Comparison of ENCODE assay signal across 18 cellular contexts in the genomic region with DNA sequence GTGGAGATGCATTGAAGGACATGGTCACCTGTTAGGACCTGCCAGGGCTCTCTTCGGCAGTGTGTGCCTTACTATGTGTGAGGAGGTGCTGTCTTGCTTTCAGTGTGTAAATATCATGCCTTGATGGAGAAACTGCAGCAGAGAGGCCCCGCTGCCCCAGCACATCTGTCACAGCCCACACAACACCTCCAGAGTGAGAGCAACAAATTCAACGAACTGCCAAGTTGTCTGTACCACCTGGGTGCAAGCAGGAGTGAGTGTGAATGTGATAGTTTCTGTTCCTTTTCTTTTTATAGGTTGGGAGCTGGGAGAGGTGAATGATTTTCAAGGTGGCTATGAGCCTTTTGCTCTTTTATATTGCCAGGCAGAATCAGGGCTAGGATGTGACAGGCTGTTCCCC.
DNase-seq lines count a peak whose midpoint lies in the region; ATAC-seq and TF ChIP-seq lines count a peak whose summit lies in the region.
"Had no signal": no experiment of that assay in that cellular context is flagged by ENCODE, and none has a peak within 500 bp of the region (broad histone marks: within the 10 kb centered on the region; RNA-seq: fewer than 3 reads in every experiment).

No MANE protein-coding gene starts in this region.

- peak; percentile 49 for ATAC-seq in GM18508 (IDR thresholded peaks at IDR 0.05; ENCODE audit: insufficient read depth, unreplicated experiment)
- ATAC-seq in GM21360 (IDR thresholded peaks at IDR 0.05; ENCODE audit: unreplicated experiment), result peak; percentile 83
- peak; percentile 67 for ATAC-seq in HG02885 (IDR thresholded peaks at IDR 0.05; ENCODE audit: poor library complexity, unreplicated experiment)
- ATAC-seq in HG02884 (IDR thresholded peaks at IDR 0.05; ENCODE audit: unreplicated experiment), result no peak
- ATAC-seq: K562; left cardiac atrium; natural killer cell treated with Interleukin-12 subunit alpha and Interleukin-12 subunit beta and Interleukin-15 and Interleukin-18, amount 100 ng/mL, for 72 hours; T-cell had no signal

- DNase-seq in LoVo (ENCODE audit: low spot score) (no peak), NCI-H524 (lab: John Stamatoyannopoulos, UW) (no peak), GM19240 (ENCODE audit: insufficient read length, low spot score) (no peak)
- DNase-seq: activated CD4-positive, alpha-beta T cell treated with anti-CD3 and anti-CD28 coated beads for 48 hours; BE2C; left cardiac atrium; NCI-H2107; OCI-M1; substantia nigra; T-cell had no signal

- H3K4me1 ChIP-seq in OCI-LY3 (ENCODE audit: low read length), result peaks cover 13% of the 10 kb centered on the region
- H3K4me1 ChIP-seq: BE2C had no signal

- H4K20me1 ChIP-seq in OCI-LY3 (ENCODE audit: insufficient read depth, low read length), result no peaks in the 10 kb centered on the region

- peak overlapping the region; percentile 27 for H3K4me2 ChIP-seq in OCI-LY3 (ENCODE audit: low read length)

- H3K79me2 ChIP-seq in OCI-LY3 (ENCODE audit: low read length), result no peaks in the 10 kb centered on the region

- no peak overlapping the region for H3K27ac ChIP-seq in OCI-LY3 (ENCODE audit: low read length)
- H3K27ac ChIP-seq: cardiac muscle cell had no signal

- H3K9ac ChIP-seq in OCI-LY3 (ENCODE audit: low read length), result no peak overlapping the region

- H3K4me3 ChIP-seq in OCI-LY3 (ENCODE audit: low read length), result no peak overlapping the region
- H3K4me3 ChIP-seq: cardiac muscle cell, K562 had no signal

- no peak overlapping the region for H2AFZ ChIP-seq in OCI-LY3 (ENCODE audit: low read depth, low read length)

- H3K36me3 ChIP-seq in OCI-LY3 (replicated peaks; ENCODE audit: low read depth, low read length), result no peaks in the 10 kb centered on the region
- H3K36me3 ChIP-seq: BE2C, cardiac muscle cell had no signal

- H3K9me3 ChIP-seq in OCI-LY3 (ENCODE audit: insufficient read depth, low read length), result no peaks in the 10 kb centered on the region
- H3K9me3 ChIP-seq: BE2C had no signal

- no peak for TF ChIP-seq CTCF in OCI-LY3 (IDR thresholded peaks at IDR 0.05; ENCODE audit: low read depth, low read length)

- H3K27me3 ChIP-seq in OCI-LY3 (ENCODE audit: low read depth, low read length), result peaks cover 22% of the 10 kb centered on the region
